ENCODE assay signal across 8 cellular contexts in genomic region chr4:85474818-85475630, GRCh38. TPM values are rescaled to one million over a fixed set of nuclear protein-coding genes. Genes with fewer than 3 reads are reported as not detected.
DNase-seq lines count a peak whose midpoint lies in the region; ATAC-seq, FAIRE-seq and TF ChIP-seq lines count a peak whose summit lies in the region.

Gene ARHGAP24 (plus strand): TSS chr4:85475150.

- peak within 1 kb of the TSS; percentile 81 for H3K4me3 ChIP-seq in OCI-LY3 (ENCODE audit: low read length)
- peak within 1 kb of the TSS; percentile 86 for H3K4me3 ChIP-seq in iPS-15b (ENCODE audit: low read depth, low read length)
- no peak within 1 kb of the TSS for H3K4me3 ChIP-seq in effector memory CD4-positive, alpha-beta T cell (ENCODE audit: insufficient read depth, low read depth, low read length, poor library complexity, severe bottlenecking)

- H3K9ac ChIP-seq in OCI-LY3 (ENCODE audit: low read length) (peak within 1 kb of the TSS; percentile 86), iPS-15b (ENCODE audit: low read depth, low read length) (no peak within 1 kb of the TSS)

- H2AFZ ChIP-seq in OCI-LY3 (ENCODE audit: low read depth, low read length) = peak within 1 kb of the TSS; percentile 66

- H3K36me3 ChIP-seq in OCI-LY3 (replicated peaks; ENCODE audit: low read depth, low read length) = peaks cover 7% of the 10 kb centered on the region
- no peaks in the 10 kb centered on the region for H3K36me3 ChIP-seq in iPS-15b (ENCODE audit: control insufficient read depth, insufficient read depth, low read length)
- H3K36me3 ChIP-seq in effector memory CD4-positive, alpha-beta T cell (ENCODE audit: control insufficient read depth, insufficient read depth, low read length) = no peaks in the 10 kb centered on the region

- in situ Hi-C loops in T47D (cut with HindIII; ENCODE audit: low pct_unique_long_range_greater_than_20kb, low sequenced_read_pairs) = no loop called here

- no peaks in the 10 kb centered on the region for H3K27me3 ChIP-seq in OCI-LY3 (ENCODE audit: low read depth, low read length)
- H3K27me3 ChIP-seq in iPS-15b (ENCODE audit: control insufficient read depth, insufficient read depth, low read length) = peaks cover 16% of the 10 kb centered on the region
- no peaks in the 10 kb centered on the region for H3K27me3 ChIP-seq in effector memory CD4-positive, alpha-beta T cell (replicated peaks; ENCODE audit: control insufficient read depth, insufficient read depth, low read length, poor library complexity, severe bottlenecking)

- H3K4me1 ChIP-seq in OCI-LY3 (ENCODE audit: low read length) = peaks cover 48% of the 10 kb centered on the region
- H3K4me1 ChIP-seq in iPS-15b (ENCODE audit: control insufficient read depth, insufficient read depth, low read length) = no peaks in the 10 kb centered on the region
- no peaks in the 10 kb centered on the region for H3K4me1 ChIP-seq in effector memory CD4-positive, alpha-beta T cell (ENCODE audit: control insufficient read depth, insufficient read depth, low read length, poor library complexity, severe bottlenecking)

- DNase-seq in GM03348 (ENCODE audit: low spot score) (peak; percentile 85), HTR-8/SVneo (ENCODE audit: insufficient read length, low spot score) (peak; percentile 56), T47D (ENCODE audit: low read depth in 1 of 2, low spot score in 1 of 2) (peak; percentile 6 to 81), sciatic nerve (ENCODE audit: low spot score) (peak; percentile 84)
- DNase-seq in effector memory CD4-positive, alpha-beta T cell = no peak

- H3K27ac ChIP-seq in OCI-LY3 (ENCODE audit: low read length) = peak within 1 kb of the TSS; percentile 97
- no peak within 1 kb of the TSS for H3K27ac ChIP-seq in effector memory CD4-positive, alpha-beta T cell (ENCODE audit: insufficient read depth, low read length, poor library complexity, severe bottlenecking)

- intact Hi-C loops in sciatic nerve (cut with DNase I) = no loop called here

- peak; percentile 9 for FAIRE-seq in HTR-8/SVneo (lab: Jason Lieb, UNC)

- ATAC-seq in GM21529 (IDR thresholded peaks at IDR 0.05; ENCODE audit: unreplicated experiment) (peak; percentile 89), sciatic nerve (peak; percentile 97)

- H4K20me1 ChIP-seq in OCI-LY3 (ENCODE audit: insufficient read depth, low read length) = peaks cover 28% of the 10 kb centered on the region

- peak within 1 kb of the TSS; percentile 97 for H3K4me2 ChIP-seq in OCI-LY3 (ENCODE audit: low read length)

- H3K9me3 ChIP-seq in OCI-LY3 (ENCODE audit: insufficient read depth, low read length) = no peaks in the 10 kb centered on the region
- no peaks in the 10 kb centered on the region for H3K9me3 ChIP-seq in iPS-15b (ENCODE audit: control insufficient read depth, insufficient read depth, low read length)
- H3K9me3 ChIP-seq in effector memory CD4-positive, alpha-beta T cell (ENCODE audit: control insufficient read depth, low read length) = no peaks in the 10 kb centered on the region

- TF ChIP-seq CTCF in OCI-LY3 (IDR thresholded peaks at IDR 0.05; ENCODE audit: low read depth, low read length) = 0 out of 2 replicates have a peak, but pooled peaks have one; percentile 8

- peaks cover 47% of the 10 kb centered on the region for H3K79me2 ChIP-seq in OCI-LY3 (ENCODE audit: low read length)

RNA-seq across cellular contexts. Expression of gene ARHGAP24, which starts in this region (rescaled TPM):
- total RNA-seq in sciatic nerve = 87.6 TPM

Comparison
In these comparisons a context has a peak if more than half of its experiments do, and no peak if none do; other contexts are left out.
1. DNase-seq: peak in GM03348 (single experiment), HTR-8/SVneo (single experiment), T47D (2 of 2) and sciatic nerve (single experiment); none in effector memory CD4-positive, alpha-beta T cell (0 of 3).